Comparison of ENCODE assay signal across 8 cellular contexts in genomic region chr19:47512948-47513319, GRCh38. TPM values are rescaled to one million over a fixed set of nuclear protein-coding genes. Genes with fewer than 3 reads are reported as not detected.
DNase-seq lines count a peak whose midpoint lies in the region; ATAC-seq and TF ChIP-seq lines count a peak whose summit lies in the region.

No MANE protein-coding gene starts in this region.

- no peaks in the 10 kb centered on the region for H3K9me3 ChIP-seq in GM23248 (ENCODE audit: low read depth)
- H3K9me3 ChIP-seq in WERI-Rb-1 (ENCODE audit: severe bottlenecking): no peaks in the 10 kb centered on the region
- H3K9me3 ChIP-seq in skeletal muscle satellite cell (replicated peaks; ENCODE audit: low read length): no peaks in the 10 kb centered on the region

- H3K4me2 ChIP-seq in GM23248 (ENCODE audit: unreplicated experiment): peak overlapping the region; percentile 93
- H3K4me2 ChIP-seq in skeletal muscle satellite cell (ENCODE audit: low read length): peak overlapping the region; percentile 95

- H3F3A ChIP-seq in GM23248 (ENCODE audit: insufficient read depth): peaks cover 11% of the 10 kb centered on the region; the same call in 1 of the 2 replicates

- no peak overlapping the region for H2AFZ ChIP-seq in GM23248

- no peaks in the 10 kb centered on the region for H4K20me1 ChIP-seq in GM23248 (ENCODE audit: insufficient read depth)

- TF ChIP-seq CTCF in WERI-Rb-1 (IDR thresholded peaks at IDR 0.05; ENCODE audit: low read depth, low read length) (no peak), fibroblast of pulmonary artery (IDR thresholded peaks at IDR 0.05; ENCODE audit: low read length, missing control alignments) (no peak), GM10266 (IDR thresholded peaks at IDR 0.05; ENCODE audit: control insufficient read depth, insufficient read depth, low read depth, missing control alignments) (no peak)

- peak overlapping the region; percentile 95 for H3K4me3 ChIP-seq in GM23248
- H3K4me3 ChIP-seq in WERI-Rb-1 (ENCODE audit: low read depth, low read length): no peak overlapping the region
- peak overlapping the region; percentile 87 for H3K4me3 ChIP-seq in fibroblast of pulmonary artery (replicated peaks; ENCODE audit: low read depth, low read length)
- H3K4me3 ChIP-seq in skeletal muscle satellite cell (ENCODE audit: low read length): peak overlapping the region; percentile 86

- 45 to 47% methylated on average over 6 to 8 of the region's 8 CpGs for WGBS in GM23248 (ENCODE audit: low coverage in 1 of 2, low lambda C conversion rate in 2 of 2, missing lambda C conversion rate in 2 of 2), 2 experiments

- H3K27me3 ChIP-seq in GM23248 (replicated peaks; ENCODE audit: insufficient read depth) (no peaks in the 10 kb centered on the region), WERI-Rb-1 (ENCODE audit: insufficient read depth, low read depth, severe bottlenecking) (no peaks in the 10 kb centered on the region), skeletal muscle satellite cell (ENCODE audit: control insufficient read depth, insufficient read depth, low read length) (no peaks in the 10 kb centered on the region)

- ATAC-seq in HG03565 (IDR thresholded peaks at IDR 0.05; ENCODE audit: unreplicated experiment): no peak

- H3K9ac ChIP-seq in GM23248 (peak overlapping the region; percentile 99), skeletal muscle satellite cell (ENCODE audit: low read depth, low read length) (peak overlapping the region; percentile 98)

- DNase-seq in GM23248 (no peak), WERI-Rb-1 (no peak), fibroblast of pulmonary artery (ENCODE audit: low read depth) (no peak), midbrain (lab: John Stamatoyannopoulos, UW) (no peak), GM10266 (ENCODE audit: extremely low spot score) (no peak), globus pallidus (ENCODE audit: low spot score) (no peak)

- peaks cover 31% of the 10 kb centered on the region for H3K4me1 ChIP-seq in GM23248 (ENCODE audit: insufficient read depth)
- H3K4me1 ChIP-seq in skeletal muscle satellite cell (ENCODE audit: control insufficient read depth, insufficient read depth, low read length): peaks cover 59% of the 10 kb centered on the region

- H3K79me2 ChIP-seq in GM23248 (ENCODE audit: insufficient read depth): peaks cover 69% of the 10 kb centered on the region

- H3K36me3 ChIP-seq in GM23248 (ENCODE audit: low read depth) (0 out of 2 replicates have a peak, but pooled peaks cover 4% of the 10 kb centered on the region), WERI-Rb-1 (peaks cover 26% of the 10 kb centered on the region), skeletal muscle satellite cell (ENCODE audit: insufficient read depth, low read length) (peaks cover 4% of the 10 kb centered on the region)

- in situ Hi-C loops in GM23248 (cut with MboI): no loop called here

- no peaks in the 10 kb centered on the region for H3K9me2 ChIP-seq in GM23248 (ENCODE audit: insufficient read depth)

- peak overlapping the region; percentile 98 for H3K27ac ChIP-seq in GM23248
- peak overlapping the region; percentile 98 for H3K27ac ChIP-seq in WERI-Rb-1

RNA-seq across cellular contexts. Expression of gene NAPA, which starts 1.9 kb away (rescaled TPM):
- total RNA-seq in GM23248 (2014; rRNA removed; shearing (Covaris generic)): 94.1 and 110 TPM in 2 replicates
- polyA plus RNA-seq in GM23248 (2016; fragmentation: Nextera tagmentation; extraction: Ambion mirVana): 183 and 187 TPM in 2 replicates
- total RNA-seq in skeletal muscle satellite cell (2012; rRNA removed): 69.0 and 79.6 TPM in 2 replicates

RNA-seq across cellular contexts. Expression of gene KPTN, which starts 28.9 kb away (rescaled TPM):
- 3.1 and 18.3 TPM in 2 replicates for total RNA-seq in GM23248 (2014; rRNA removed; shearing (Covaris generic))
- polyA plus RNA-seq in GM23248 (2016; fragmentation: Nextera tagmentation; extraction: Ambion mirVana): 7.2 and 9.6 TPM in 2 replicates
- 3.0 and 3.1 TPM in 2 replicates for total RNA-seq in skeletal muscle satellite cell (2012; rRNA removed)

RNA-seq across cellular contexts. Expression of gene SLC8A2, which starts 41.2 kb away (rescaled TPM):
- 0.38 TPM in 1 of 2 replicates, not detected in the other for total RNA-seq in GM23248 (2014; rRNA removed; shearing (Covaris generic))
- 0.11 TPM in 1 of 2 replicates, not detected in the other for polyA plus RNA-seq in GM23248 (2016; fragmentation: Nextera tagmentation; extraction: Ambion mirVana)
- total RNA-seq in skeletal muscle satellite cell (2012; rRNA removed): under 0.01 TPM in 1 of 2 replicates, not detected in the other
